In genomic region chr6:169289671-169290408, GRCh38 we compare ENCODE assay signal across 12 cellular contexts. TPM values are rescaled to one million over a fixed set of nuclear protein-coding genes. Genes with fewer than 3 reads are reported as not detected.
A peak's percentile ranks its signal among the peaks of the same experiment; 100 is the strongest.
DNase-seq lines count a peak whose midpoint lies in the region; ATAC-seq and TF ChIP-seq lines count a peak whose summit lies in the region.
"Had no signal": no experiment of that assay in that cellular context is flagged by ENCODE, and none has a peak within 500 bp of the region (broad histone marks: within the 10 kb centered on the region; RNA-seq: fewer than 3 reads in every experiment).

No MANE protein-coding gene starts in this region.

- no peaks in the 10 kb centered on the region for H3K36me3 ChIP-seq in mammary epithelial cell (ENCODE audit: insufficient read depth, low read length)
- no peaks in the 10 kb centered on the region for H3K36me3 ChIP-seq in left lung

- 7% methylated on average over 18 of the region's 18 CpGs for WGBS in mammary epithelial cell (ENCODE audit: low coverage, missing lambda C conversion rate)
- 37 to 38% methylated on average over 18 of the region's 18 CpGs for WGBS in lower leg skin, 2 donors

- DNase-seq in A172 (ENCODE audit: low spot score) = peak; percentile 49
- peak; percentile 85 for DNase-seq in M059J (ENCODE audit: low read depth)
- DNase-seq in mammary epithelial cell = peak; percentile 99
- peak in 1 of 2 donors; percentile 62 for DNase-seq in left lung
- DNase-seq in stimulated activated CD4-positive, alpha-beta T cell treated with anti-CD3 and anti-CD28 coated beads, Interleukin-4, amount 100 ng/mL, for 24 hours = no peak
- no peak for DNase-seq in lower leg skin (ENCODE audit: low spot score in 2 of 2)
- DNase-seq: activated CD4-positive, CD25-positive, alpha-beta regulatory T cell treated with anti-CD3 and anti-CD28 coated beads, Interleukin-2, amount 50 U/mL, for 72 hours; activated effector memory CD4-positive, alpha-beta T cell treated with anti-CD3 and anti-CD28 coated beads, Interleukin-2, amount 50 U/mL, for 16 hours; effector memory CD8-positive, alpha-beta T cell; NCI-H1694 had no signal

- no peak overlapping the region for H3K9ac ChIP-seq in mammary epithelial cell (ENCODE audit: insufficient read depth, low read length)

- H3K4me2 ChIP-seq in mammary epithelial cell (ENCODE audit: insufficient read depth, low read depth, low read length) = peak overlapping the region; percentile 0

- peak overlapping the region; percentile 62 for H3K27ac ChIP-seq in mammary epithelial cell (ENCODE audit: insufficient read depth, low read depth, low read length)
- peak overlapping the region in 1 of 2 donors; percentile 44 for H3K27ac ChIP-seq in left lung

- in situ Hi-C loops in mammary epithelial cell (cut with MboI; ENCODE audit: low sequenced_read_pairs in 2 of 2) = no loop called here

- no peaks in the 10 kb centered on the region for H3K27me3 ChIP-seq in mammary epithelial cell (ENCODE audit: insufficient read depth, low read length)
- no peaks in the 10 kb centered on the region for H3K27me3 ChIP-seq in left lung

- no peak for TF ChIP-seq POLR2A in lower leg skin (IDR thresholded peaks at IDR 0.05)

- no peaks in the 10 kb centered on the region for H3K79me2 ChIP-seq in mammary epithelial cell (ENCODE audit: insufficient read depth, low read length)

- H4K20me1 ChIP-seq in mammary epithelial cell (ENCODE audit: insufficient read depth, low read length) = no peaks in the 10 kb centered on the region

- TF ChIP-seq CTCF in mammary epithelial cell (conservative IDR thresholded peaks at IDR 0.05 in 1 of 2, IDR thresholded peaks at IDR 0.05 in 1 of 2; ENCODE audit: extremely low read depth in 1 of 2, insufficient read depth in 1 of 2, low read depth in 1 of 2, low read length in 2 of 2) (no peak), left lung (IDR thresholded peaks at IDR 0.05) (no peak), lower leg skin (IDR thresholded peaks at IDR 0.05) (no peak)

- CTCF ChIA-PET in mammary epithelial cell (lab: Charles Lee; ENCODE audit: low non-redundant PET) = no interaction called here

- peak; percentile 58 for ATAC-seq in left lung
- no peak for ATAC-seq in GM21381 (IDR thresholded peaks at IDR 0.05; ENCODE audit: unreplicated experiment)
- no peak for ATAC-seq in HG02938 (IDR thresholded peaks at IDR 0.05; ENCODE audit: unreplicated experiment)
- ATAC-seq: effector memory CD8-positive, alpha-beta T cell had no signal

- H2AFZ ChIP-seq in mammary epithelial cell (ENCODE audit: low read depth, low read length) = no peak overlapping the region

- H3K4me3 ChIP-seq in mammary epithelial cell (replicated peaks in 1 of 3; ENCODE audit: insufficient read depth in 1 of 3, low read depth in 2 of 3, low read length in 3 of 3) = no peak overlapping the region
- no peak overlapping the region for H3K4me3 ChIP-seq in left lung
- H3K4me3 ChIP-seq in lower leg skin (ENCODE audit: low read depth, poor library complexity, severe bottlenecking) = no peak overlapping the region

- intact Hi-C loops in mammary epithelial cell (cut with micrococcal nuclease) = loop anchor here (2.0 kb wide), 1 partner anchor 21 kb away; no protein-coding TSS in a partner anchor
- intact Hi-C loops in left lung (cut with DNase I) = no loop called here
- intact Hi-C loops in lower leg skin (cut with DNase I; ENCODE audit: low total_unique reads) = no loop called here

- dilution Hi-C loops in mammary epithelial cell (cut with HindIII; ENCODE audit: low sequenced_read_pairs) = no loop called here

- TSS peak; percentile 59 for BruUV-seq in mammary epithelial cell (replicated peaks; lab: Mats Ljungman, UMichigan)

- H3K9me3 ChIP-seq in mammary epithelial cell (replicated peaks; ENCODE audit: insufficient read depth, low read length) (no peaks in the 10 kb centered on the region), left lung (no peaks in the 10 kb centered on the region)

- H3K4me1 ChIP-seq in mammary epithelial cell (ENCODE audit: insufficient read depth, low read length) (peaks cover 59% of the 10 kb centered on the region), left lung (peaks cover 4 to 22% of the 10 kb centered on the region in 2 donors)

RNA-seq across cellular contexts. Expression of gene THBS2, which starts 36.2 kb away (rescaled TPM):
- 137 and 151 TPM in 2 replicates for total RNA-seq in A172 (2014; rRNA removed; shearing (Covaris generic))
- 109 and 164 TPM in 2 replicates for total RNA-seq in M059J (2014; rRNA removed; shearing (Covaris generic))
- total RNA-seq in mammary epithelial cell (1 to 10 TPM in 1 of 2 donors, under 1 TPM in 1; 0.64 to 4.3 TPM), left lung (100 to 1,000 TPM in 1 of 2 donors, 10 to 100 TPM in 1; 34.7 to 126 TPM), lower leg skin (100 to 1,000 TPM in 2 of 4 donors, 10 to 100 TPM in 2; 72.1 to 135 (median 103) TPM)
- 0.46 TPM for polyA plus RNA-seq in mammary epithelial cell
- 1.8 TPM for polyA minus RNA-seq in mammary epithelial cell

Comparison
In these comparisons a context has a peak if more than half of its experiments do, and no peak if none do; other contexts are left out.
1. DNase-seq: peak in A172 (single experiment), M059J (single experiment) and mammary epithelial cell (single experiment); none in stimulated activated CD4-positive, alpha-beta T cell treated with anti-CD3 and anti-CD28 coated beads, Interleukin-4, amount 100 ng/mL, for 24 hours (single experiment) and lower leg skin (0 of 2).
2. RNA of gene THBS2, which starts 36.2 kb away (total RNA-seq): 109 to 164 TPM in M059J, 137 to 151 TPM in A172, 34.7 to 126 TPM in left lung and 72.1 to 135 TPM in lower leg skin; 0.64 to 4.3 TPM in mammary epithelial cell; every median in the first group is over 4 times any median in the second.